Comparison of ENCODE assay signal across 1 cellular context in the genomic region with DNA sequence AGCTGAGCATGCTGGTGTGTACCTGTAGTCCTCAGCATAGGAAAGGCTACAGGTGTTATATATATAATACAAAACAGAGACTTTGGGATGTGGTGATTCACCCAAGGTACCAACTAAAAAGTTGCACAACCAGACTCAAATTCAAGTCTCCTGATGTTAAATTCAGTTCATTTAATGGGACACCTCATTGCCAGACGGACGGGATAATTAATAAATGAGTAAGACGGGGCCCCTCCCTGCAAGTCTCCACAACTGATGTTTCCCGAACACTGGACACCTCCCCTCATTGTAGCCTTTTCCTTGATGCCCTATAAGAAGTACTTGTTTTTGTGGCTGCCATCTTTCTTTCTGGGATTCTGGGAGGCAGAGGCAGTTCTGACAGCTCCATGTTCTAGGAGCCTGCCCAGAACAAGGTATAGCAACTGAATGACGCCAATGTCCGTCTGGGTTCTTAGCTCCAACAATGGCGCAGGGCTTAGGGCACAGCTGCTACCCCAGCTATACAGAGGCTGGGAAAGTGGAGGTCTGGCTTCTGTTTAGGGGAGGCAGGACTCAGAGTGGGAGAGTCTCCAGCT.
TF ChIP-seq lines count a peak whose summit lies in the region.

No MANE protein-coding gene starts in this region.

TF ChIP-seq in HepG2, 621 proteins besides CTCF, POLR2A, EP300 and RAD21:
- TF ChIP-seq, protein P1, sequence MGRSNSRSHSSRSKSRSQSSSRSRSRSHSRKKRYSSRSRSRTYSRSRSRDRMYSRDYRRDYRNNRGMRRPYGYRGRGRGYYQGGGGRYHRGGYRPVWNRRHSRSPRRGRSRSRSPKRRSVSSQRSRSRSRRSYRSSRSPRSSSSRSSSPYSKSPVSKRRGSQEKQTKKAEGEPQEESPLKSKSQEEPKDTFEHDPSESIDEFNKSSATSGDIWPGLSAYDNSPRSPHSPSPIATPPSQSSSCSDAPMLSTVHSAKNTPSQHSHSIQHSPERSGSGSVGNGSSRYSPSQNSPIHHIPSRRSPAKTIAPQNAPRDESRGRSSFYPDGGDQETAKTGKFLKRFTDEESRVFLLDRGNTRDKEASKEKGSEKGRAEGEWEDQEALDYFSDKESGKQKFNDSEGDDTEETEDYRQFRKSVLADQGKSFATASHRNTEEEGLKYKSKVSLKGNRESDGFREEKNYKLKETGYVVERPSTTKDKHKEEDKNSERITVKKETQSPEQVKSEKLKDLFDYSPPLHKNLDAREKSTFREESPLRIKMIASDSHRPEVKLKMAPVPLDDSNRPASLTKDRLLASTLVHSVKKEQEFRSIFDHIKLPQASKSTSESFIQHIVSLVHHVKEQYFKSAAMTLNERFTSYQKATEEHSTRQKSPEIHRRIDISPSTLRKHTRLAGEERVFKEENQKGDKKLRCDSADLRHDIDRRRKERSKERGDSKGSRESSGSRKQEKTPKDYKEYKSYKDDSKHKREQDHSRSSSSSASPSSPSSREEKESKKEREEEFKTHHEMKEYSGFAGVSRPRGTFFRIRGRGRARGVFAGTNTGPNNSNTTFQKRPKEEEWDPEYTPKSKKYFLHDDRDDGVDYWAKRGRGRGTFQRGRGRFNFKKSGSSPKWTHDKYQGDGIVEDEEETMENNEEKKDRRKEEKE (IDR thresholded peaks at IDR 0.05): no peak
- TF ChIP-seq, protein P2, sequence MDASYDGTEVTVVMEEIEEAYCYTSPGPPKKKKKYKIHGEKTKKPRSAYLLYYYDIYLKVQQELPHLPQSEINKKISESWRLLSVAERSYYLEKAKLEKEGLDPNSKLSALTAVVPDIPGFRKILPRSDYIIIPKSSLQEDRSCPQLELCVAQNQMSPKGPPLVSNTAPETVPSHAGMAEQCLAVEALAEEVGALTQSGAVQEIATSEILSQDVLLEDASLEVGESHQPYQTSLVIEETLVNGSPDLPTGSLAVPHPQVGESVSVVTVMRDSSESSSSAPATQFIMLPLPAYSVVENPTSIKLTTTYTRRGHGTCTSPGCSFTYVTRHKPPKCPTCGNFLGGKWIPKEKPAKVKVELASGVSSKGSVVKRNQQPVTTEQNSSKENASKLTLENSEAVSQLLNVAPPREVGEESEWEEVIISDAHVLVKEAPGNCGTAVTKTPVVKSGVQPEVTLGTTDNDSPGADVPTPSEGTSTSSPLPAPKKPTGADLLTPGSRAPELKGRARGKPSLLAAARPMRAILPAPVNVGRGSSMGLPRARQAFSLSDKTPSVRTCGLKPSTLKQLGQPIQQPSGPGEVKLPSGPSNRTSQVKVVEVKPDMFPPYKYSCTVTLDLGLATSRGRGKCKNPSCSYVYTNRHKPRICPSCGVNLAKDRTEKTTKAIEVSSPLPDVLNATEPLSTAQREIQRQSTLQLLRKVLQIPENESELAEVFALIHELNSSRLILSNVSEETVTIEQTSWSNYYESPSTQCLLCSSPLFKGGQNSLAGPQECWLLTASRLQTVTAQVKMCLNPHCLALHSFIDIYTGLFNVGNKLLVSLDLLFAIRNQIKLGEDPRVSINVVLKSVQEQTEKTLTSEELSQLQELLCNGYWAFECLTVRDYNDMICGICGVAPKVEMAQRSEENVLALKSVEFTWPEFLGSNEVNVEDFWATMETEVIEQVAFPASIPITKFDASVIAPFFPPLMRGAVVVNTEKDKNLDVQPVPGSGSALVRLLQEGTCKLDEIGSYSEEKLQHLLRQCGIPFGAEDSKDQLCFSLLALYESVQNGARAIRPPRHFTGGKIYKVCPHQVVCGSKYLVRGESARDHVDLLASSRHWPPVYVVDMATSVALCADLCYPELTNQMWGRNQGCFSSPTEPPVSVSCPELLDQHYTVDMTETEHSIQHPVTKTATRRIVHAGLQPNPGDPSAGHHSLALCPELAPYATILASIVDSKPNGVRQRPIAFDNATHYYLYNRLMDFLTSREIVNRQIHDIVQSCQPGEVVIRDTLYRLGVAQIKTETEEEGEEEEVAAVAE (CRISPR knock-in tag; IDR thresholded peaks at IDR 0.05; ENCODE audit: borderline replicate concordance): no peak
- TF ChIP-seq ZNF343 (CRISPR knock-in tag; IDR thresholded peaks at IDR 0.05) (peak; percentile 93), ZNF619 (CRISPR knock-in tag; IDR thresholded peaks at IDR 0.05) (no peak), ZBTB21 (CRISPR knock-in tag; IDR thresholded peaks at IDR 0.05) (no peak), TBL1XR1 (IDR thresholded peaks at IDR 0.05; ENCODE audit: borderline replicate concordance, low read length, partially characterized antibody) (no peak)
